ENCODE assay signal across 1 cellular context in genomic region chr3:39166134-39166710, GRCh38.
TF ChIP-seq lines count a peak whose summit lies in the region.

No MANE protein-coding gene starts in this region.

TF ChIP-seq in GM23338, 12 proteins besides CTCF, POLR2A, EP300 and RAD21:
- no peak for TF ChIP-seq ZNF114 (CRISPR knock-in tag; IDR thresholded peaks at IDR 0.05)
- no peak for TF ChIP-seq NANOG (IDR thresholded peaks at IDR 0.05; ENCODE audit: borderline replicate concordance)
- no peak for TF ChIP-seq ETS1 (IDR thresholded peaks at IDR 0.05)
- TF ChIP-seq EZH2 (IDR thresholded peaks at IDR 0.05; ENCODE audit: low read depth, unreplicated experiment) = no peak
- no peak for TF ChIP-seq EZH2phosphoT487 (IDR thresholded peaks at IDR 0.05; ENCODE audit: unreplicated experiment)
- TF ChIP-seq STAT1 (IDR thresholded peaks at IDR 0.05; ENCODE audit: unreplicated experiment) = no peak
- no peak for TF ChIP-seq ZNF331 (CRISPR knock-in tag; IDR thresholded peaks at IDR 0.05; ENCODE audit: low read depth)
- TF ChIP-seq CREB1 (CRISPR knock-in tag; IDR thresholded peaks at IDR 0.05; ENCODE audit: low read depth) = no peak
- no peak for TF ChIP-seq REST (IDR thresholded peaks at IDR 0.05; ENCODE audit: unreplicated experiment)
- no peak for TF ChIP-seq JUNB (IDR thresholded peaks at IDR 0.05; ENCODE audit: unreplicated experiment)
- no peak for TF ChIP-seq POLR2AphosphoS5 (IDR thresholded peaks at IDR 0.05; ENCODE audit: low read depth)
- TF ChIP-seq ZNF462 (CRISPR knock-in tag; IDR thresholded peaks at IDR 0.05) = no peak
